16 cellular contexts compared by ENCODE assay signal in genomic region chr14:103692159-103692558, GRCh38. TPM values are rescaled to one million over a fixed set of nuclear protein-coding genes. Genes with fewer than 3 reads are reported as not detected.
DNase-seq lines count a peak whose midpoint lies in the region; ATAC-seq, FAIRE-seq and TF ChIP-seq lines count a peak whose summit lies in the region.
"Had no signal": no experiment of that assay in that cellular context is flagged by ENCODE, and none has a peak within 500 bp of the region (broad histone marks: within the 10 kb centered on the region; RNA-seq: fewer than 3 reads in every experiment).

No MANE protein-coding gene starts in this region.

- no peak overlapping the region for H3K4me3 Mint-ChIP-seq in activated CD8-positive, alpha-beta T cell treated with anti-CD3 and anti-CD28 coated beads for 36 hours

- H3K27ac ChIP-seq in upper lobe of right lung (no peak overlapping the region), body of pancreas (no peak overlapping the region)
- H3K27ac ChIP-seq: adrenal gland had no signal

- POLR2A ChIA-PET in activated CD8-positive, alpha-beta T cell treated with anti-CD3 and anti-CD28 coated beads for 36 hours (lab: Charles Lee) = interaction anchor here (2.1 kb wide), 1 partner anchor 8 kb away, joined by 6 read pairs; no protein-coding TSS in a partner anchor

- no peak overlapping the region for H3K27ac Mint-ChIP-seq in activated CD8-positive, alpha-beta T cell treated with anti-CD3 and anti-CD28 coated beads for 36 hours

- H3K4me3 ChIP-seq in upper lobe of right lung (no peak overlapping the region), body of pancreas (no peak overlapping the region)
- H3K4me3 ChIP-seq: adrenal gland, mucosa of descending colon had no signal

- H3K36me3 ChIP-seq in upper lobe of right lung = peaks cover 67% of the 10 kb centered on the region
- peaks cover 9% of the 10 kb centered on the region in 2 donors for H3K36me3 ChIP-seq in body of pancreas (replicated peaks in 1 of 2; ENCODE audit: insufficient read depth in 1 of 2, low read depth in 2 of 2)

- H3K36me3 Mint-ChIP-seq in activated CD8-positive, alpha-beta T cell treated with anti-CD3 and anti-CD28 coated beads for 36 hours (ENCODE audit: low read depth) = peaks cover 7% of the 10 kb centered on the region

- FAIRE-seq in RCC 7860 (lab: Jason Lieb, UNC) = no peak
- FAIRE-seq: D721Med, TTC549 had no signal

- no peak for TF ChIP-seq POLR2A in body of pancreas (IDR thresholded peaks at IDR 0.05)

- H3K4me1 ChIP-seq in upper lobe of right lung (peaks cover 38% of the 10 kb centered on the region), body of pancreas (peaks cover 1% of the 10 kb centered on the region)

- TF ChIP-seq CTCF in upper lobe of right lung (IDR thresholded peaks at IDR 0.05) (no peak), body of pancreas (IDR thresholded peaks at IDR 0.05) (no peak)
- no peak for TF ChIP-seq CTCF in activated CD8-positive, alpha-beta T cell treated with anti-CD3 and anti-CD28 coated beads for 36 hours (IDR thresholded peaks at IDR 0.05)

- no peaks in the 10 kb centered on the region for H3K27me3 Mint-ChIP-seq in activated CD8-positive, alpha-beta T cell treated with anti-CD3 and anti-CD28 coated beads for 36 hours

- intact Hi-C loops in upper lobe of right lung (cut with DNase I) (no loop called here), body of pancreas (cut with DNase I) (no loop called here)
- intact Hi-C loops in activated CD8-positive, alpha-beta T cell treated with anti-CD3 and anti-CD28 coated beads for 36 hours (cut with micrococcal nuclease) = no loop called here

- ATAC-seq in GM19324 (IDR thresholded peaks at IDR 0.05; ENCODE audit: low FRiP score, unreplicated experiment) (peak; percentile 3), HG02678 (IDR thresholded peaks at IDR 0.05; ENCODE audit: unreplicated experiment) (peak; percentile 18), HG03575 (IDR thresholded peaks at IDR 0.05; ENCODE audit: extremely low read depth, insufficient number of reproducible peaks, low FRiP score, unreplicated experiment) (peak; percentile 10), upper lobe of right lung (no peak), body of pancreas (no peak)
- no peak for ATAC-seq in activated CD8-positive, alpha-beta T cell treated with anti-CD3 and anti-CD28 coated beads for 36 hours

- peaks cover 4% of the 10 kb centered on the region for H3K4me1 Mint-ChIP-seq in activated CD8-positive, alpha-beta T cell treated with anti-CD3 and anti-CD28 coated beads for 36 hours (ENCODE audit: low read depth)

- H3K9me3 Mint-ChIP-seq in activated CD8-positive, alpha-beta T cell treated with anti-CD3 and anti-CD28 coated beads for 36 hours = no peaks in the 10 kb centered on the region

- peak; percentile 55 for DNase-seq in upper lobe of right lung
- no peak for DNase-seq in RCC 7860 (ENCODE audit: low spot score)
- DNase-seq in body of pancreas = no peak
- DNase-seq in activated CD8-positive, alpha-beta T cell treated with anti-CD3 and anti-CD28 coated beads for 36 hours = no peak
- DNase-seq: HCEC 1CT, NCI-H1092, NCI-H526, SIG-M5, substantia nigra had no signal

- H3K27me3 ChIP-seq in upper lobe of right lung (no peaks in the 10 kb centered on the region), body of pancreas (no peaks in the 10 kb centered on the region)
- H3K27me3 ChIP-seq: adrenal gland had no signal

- WGBS in body of pancreas, 2 donors = 84 to 94% methylated on average over 12 to 17 of the region's 17 CpGs

- no peaks in the 10 kb centered on the region for H3K9me3 ChIP-seq in upper lobe of right lung
- no peaks in the 10 kb centered on the region for H3K9me3 ChIP-seq in body of pancreas
- H3K9me3 ChIP-seq: adrenal gland, mucosa of descending colon had no signal

- CTCF ChIA-PET in activated CD8-positive, alpha-beta T cell treated with anti-CD3 and anti-CD28 coated beads for 36 hours (lab: Charles Lee) = no interaction called here

RNA-seq across cellular contexts. Expression of gene XRCC3, which starts 23.1 kb away (rescaled TPM):
- total RNA-seq in upper lobe of right lung = 5.6 TPM
- total RNA-seq in body of pancreas = 1 to 10 TPM; 3.9 to 5.6 TPM
- 10 to 100 TPM; 47.3 to 55.2 TPM for total RNA-seq in activated CD8-positive, alpha-beta T cell treated with anti-CD3 and anti-CD28 coated beads for 36 hours

RNA-seq across cellular contexts. Expression of gene ZFYVE21, which starts 23.5 kb away (rescaled TPM):
- total RNA-seq in upper lobe of right lung (61.3 TPM), body of pancreas (10 to 100 TPM; 32.9 to 82.4 TPM)
- 10 to 100 TPM; 10.4 to 11.6 TPM for total RNA-seq in activated CD8-positive, alpha-beta T cell treated with anti-CD3 and anti-CD28 coated beads for 36 hours

Comparison
In these comparisons a context has a peak if more than half of its experiments do, and no peak if none do; other contexts are left out.
1. ATAC-seq: peak in GM19324 (single experiment), HG02678 (single experiment) and HG03575 (single experiment); none in upper lobe of right lung (single experiment), body of pancreas (single experiment) and activated CD8-positive, alpha-beta T cell treated with anti-CD3 and anti-CD28 coated beads for 36 hours (single experiment).